ENCODE assay signal across 21 cellular contexts in the genomic region with DNA sequence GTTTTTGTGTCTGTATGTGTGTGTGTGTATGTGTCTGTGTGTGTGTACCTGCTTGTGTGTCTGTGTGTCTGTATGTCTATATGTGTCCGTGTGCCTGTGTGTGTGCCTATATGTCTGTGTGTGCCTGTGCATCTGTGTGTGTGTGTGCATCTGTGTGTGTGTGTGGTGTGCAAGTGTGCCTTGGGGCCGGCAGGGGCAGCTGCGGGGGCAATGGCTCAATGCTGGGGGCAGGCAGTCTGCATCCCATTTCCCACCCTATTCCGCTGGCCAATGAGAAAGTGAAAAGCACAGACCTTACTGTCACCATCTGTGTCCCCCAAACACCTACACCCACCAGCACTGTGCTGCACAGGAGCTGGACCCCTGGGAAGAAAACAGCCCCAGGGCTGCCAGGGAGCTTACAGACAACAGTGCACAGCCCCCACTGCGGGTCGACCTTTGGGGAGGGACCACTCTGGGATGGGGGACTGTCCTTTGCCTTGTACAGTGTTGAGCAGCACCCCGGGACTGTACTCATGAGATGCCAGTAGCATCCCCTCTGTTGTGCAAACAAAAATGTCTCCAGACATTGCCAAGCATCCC.
DNase-seq lines count a peak whose midpoint lies in the region; ATAC-seq, FAIRE-seq and TF ChIP-seq lines count a peak whose summit lies in the region.
"Had no signal": no experiment of that assay in that cellular context is flagged by ENCODE, and none has a peak within 500 bp of the region (broad histone marks: within the 10 kb centered on the region; RNA-seq: fewer than 3 reads in every experiment).

No MANE protein-coding gene starts in this region.

- H3K4me2 ChIP-seq in H1 (ENCODE audit: insufficient read depth in 1 of 2, low read depth in 2 of 2, low read length in 2 of 2) (no peak overlapping the region), neural progenitor cell (no peak overlapping the region)

- H3K36me3 Mint-ChIP-seq in neural progenitor cell, result no peaks in the 10 kb centered on the region
- H3K36me3 Mint-ChIP-seq: CD4-positive, CD25-positive, alpha-beta regulatory T cell; CD8-positive, alpha-beta memory T cell; IgD-negative memory B cell had no signal

- H3K4me1 Mint-ChIP-seq in neural progenitor cell, result no peaks in the 10 kb centered on the region
- H3K4me1 Mint-ChIP-seq: CD4-positive, CD25-positive, alpha-beta regulatory T cell; CD8-positive, alpha-beta memory T cell; IgD-negative memory B cell had no signal

- H3K9ac ChIP-seq in H1 (replicated peaks in 1 of 4; ENCODE audit: extremely low read depth in 1 of 4, low read depth in 3 of 4, low read length in 3 of 4), result no peak overlapping the region
- no peak overlapping the region for H3K9ac ChIP-seq in neural progenitor cell
- no peak overlapping the region for H3K9ac ChIP-seq in colonic mucosa (ENCODE audit: low read depth in 2 of 2, low read length in 2 of 2)

- no peak for TF ChIP-seq EP300 in H1 (IDR thresholded peaks at IDR 0.05; ENCODE audit: borderline replicate concordance in 1 of 2, low read depth in 2 of 2, low read length in 2 of 2)

- no peak overlapping the region for H3K56ac ChIP-seq in H1 (replicated peaks; ENCODE audit: insufficient read length, low read depth, low read length)

- H3K79me2 ChIP-seq in H1 (ENCODE audit: control insufficient read depth in 1 of 2, insufficient read depth in 2 of 2, low read length in 2 of 2) (no peaks in the 10 kb centered on the region; a peak in 1 of 4 replicates), neural progenitor cell (ENCODE audit: low read depth) (no peaks in the 10 kb centered on the region)

- H3K4me3 Mint-ChIP-seq in neural progenitor cell, result no peak overlapping the region
- H3K4me3 Mint-ChIP-seq: CD4-positive, CD25-positive, alpha-beta regulatory T cell; CD8-positive, alpha-beta memory T cell; IgD-negative memory B cell had no signal

- CTCF ChIA-PET in H1 (lab: Charles Lee; ENCODE audit: partially characterized antibody), result interaction anchor here (4.6 to 10.5 kb wide), 2 partner anchors 14 to 64 kb away, joined by 40 to 92 read pairs; no protein-coding TSS in a partner anchor

- no peaks in the 10 kb centered on the region for H3K9me3 Mint-ChIP-seq in neural progenitor cell
- H3K9me3 Mint-ChIP-seq: CD8-positive, alpha-beta memory T cell had no signal

- H3K27ac ChIP-seq in H1 (ENCODE audit: low read depth, low read length), result no peak overlapping the region
- H3K27ac ChIP-seq in neural progenitor cell, result no peak overlapping the region
- no peak overlapping the region for H3K27ac ChIP-seq in upper lobe of right lung
- H3K27ac ChIP-seq in colonic mucosa, result no peak overlapping the region

- H2AK5ac ChIP-seq in H1 (ENCODE audit: low read depth, low read length), result peak overlapping the region; percentile 53; the same call in 1 of the 2 replicates

- no peaks in the 10 kb centered on the region for H3F3A ChIP-seq in neural progenitor cell (ENCODE audit: low read depth)

- H4K91ac ChIP-seq in H1 (replicated peaks; ENCODE audit: insufficient read length, low read length), result no peak overlapping the region

- H2BK5ac ChIP-seq in H1 (ENCODE audit: low read depth, low read length), result no peak overlapping the region

- H2AFZ ChIP-seq in H1 (ENCODE audit: low read length), result no peak overlapping the region
- no peak overlapping the region for H2AFZ ChIP-seq in neural progenitor cell (replicated peaks)

- peak overlapping the region; percentile 2 for H3K27ac Mint-ChIP-seq in neural progenitor cell
- H3K27ac Mint-ChIP-seq: CD4-positive, CD25-positive, alpha-beta regulatory T cell; CD8-positive, alpha-beta memory T cell; IgD-negative memory B cell had no signal

- POLR2A ChIA-PET in H1 (lab: Charles Lee; ENCODE audit: partially characterized antibody), result no interaction called here

- DNase-seq in HTR-8/SVneo (ENCODE audit: insufficient read length, low spot score), result no peak
- peak in 1 of 2 experiments; percentile 13 for DNase-seq in H1 (ENCODE audit: low read depth in 1 of 2, low spot score in 2 of 2)
- no peak for DNase-seq in neural progenitor cell (ENCODE audit: low spot score)
- peak; percentile 46 for DNase-seq in upper lobe of right lung
- no peak for DNase-seq in DMS 273 treated with DMSO at 0.1 percent for 48 hours (lab: John Stamatoyannopoulos, UW)
- DNase-seq in colonic mucosa, result no peak
- DNase-seq: BE2C; C1 segment of cervical spinal cord; CD4-positive, CD25-positive, alpha-beta regulatory T cell; CD8-positive, alpha-beta memory T cell; COR-L47; DMS79; GDM1; GOT3; KBM-7 had no signal

- no peak overlapping the region for H3K23ac ChIP-seq in H1 (ENCODE audit: insufficient read length)

- H3K23me2 ChIP-seq in H1 (ENCODE audit: low read depth, low read length), result peaks cover 4% of the 10 kb centered on the region; the same call in 1 of the 2 replicates

- H2BK12ac ChIP-seq in H1 (ENCODE audit: low read depth, low read length), result peak overlapping the region; percentile 75; the same call in 1 of the 2 replicates

- TF ChIP-seq RAD21 in H1 (IDR thresholded peaks at IDR 0.05 in 1 of 2, conservative IDR thresholded peaks at IDR 0.05 in 1 of 2; ENCODE audit: low read depth in 2 of 2, low read length in 2 of 2), result no peak

- H4K8ac ChIP-seq in H1 (ENCODE audit: extremely low read depth, insufficient read depth, low read length), result no peak overlapping the region

- no peaks in the 10 kb centered on the region for H3K79me1 ChIP-seq in H1 (ENCODE audit: low read depth, low read length)

- no peak overlapping the region for H2BK20ac ChIP-seq in H1 (ENCODE audit: low read length)

- H4K5ac ChIP-seq in H1 (ENCODE audit: insufficient read length, low read depth, low read length), result no peak overlapping the region

- H3K14ac ChIP-seq in H1 (ENCODE audit: insufficient read length), result no peak overlapping the region

- H2BK15ac ChIP-seq in H1 (ENCODE audit: low read length), result no peak overlapping the region; the same call in 1 of the 2 replicates

- H3K4me1 ChIP-seq in H1 (replicated peaks in 1 of 4; ENCODE audit: control insufficient read depth in 3 of 4, insufficient read depth in 4 of 4, low read length in 3 of 4) (no peaks in the 10 kb centered on the region), neural progenitor cell (no peaks in the 10 kb centered on the region), upper lobe of right lung (no peaks in the 10 kb centered on the region), colonic mucosa (no peaks in the 10 kb centered on the region)
- H3K4me1 ChIP-seq: BE2C, HAP-1 had no signal

- H4K20me1 ChIP-seq in H1 (replicated peaks in 1 of 2; ENCODE audit: control insufficient read depth in 1 of 2, insufficient read depth in 2 of 2, low read length in 2 of 2), result no peaks in the 10 kb centered on the region
- H4K20me1 ChIP-seq in neural progenitor cell (ENCODE audit: low read depth), result no peaks in the 10 kb centered on the region

- H3K9me3 ChIP-seq in H1 (ENCODE audit: insufficient read depth in 2 of 2, low read depth in 1 of 2, low read length in 1 of 2), result no peaks in the 10 kb centered on the region
- H3K9me3 ChIP-seq in neural progenitor cell (ENCODE audit: low read depth), result no peaks in the 10 kb centered on the region
- no peaks in the 10 kb centered on the region for H3K9me3 ChIP-seq in upper lobe of right lung
- no peaks in the 10 kb centered on the region for H3K9me3 ChIP-seq in colonic mucosa
- H3K9me3 ChIP-seq: BE2C, HAP-1 had no signal

- TF ChIP-seq CTCF in H1 (IDR thresholded peaks at IDR 0.05; ENCODE audit: control extremely low read depth in 1 of 3, insufficient read depth in 1 of 3, low read depth in 1 of 3, low read length in 3 of 3) (no peak), neural progenitor cell (IDR thresholded peaks at IDR 0.05) (no peak), upper lobe of right lung (IDR thresholded peaks at IDR 0.05) (no peak), colonic mucosa (IDR thresholded peaks at IDR 0.05) (no peak)

- TF ChIP-seq POLR2A in H1 (IDR thresholded peaks at IDR 0.05; ENCODE audit: control extremely low read depth in 1 of 2, low read depth in 2 of 2, low read length in 2 of 2), result no peak

- WGBS in H1 (ENCODE audit: extremely low coverage in 1 of 2, insufficient coverage in 1 of 2, insufficient read length in 1 of 2, insufficient replicate concordance in 2 of 2, low coverage in 1 of 2, low lambda C conversion rate in 2 of 2, missing lambda C conversion rate in 1 of 2), 2 experiments, result 89% methylated on average over 7 of the region's 7 CpGs; no CpG with 5 or more reads in 1 of the 2 experiments

- H2BK120ac ChIP-seq in H1 (replicated peaks; ENCODE audit: low read depth, low read length), result no peak overlapping the region

- no peak overlapping the region for H3K18ac ChIP-seq in H1 (ENCODE audit: extremely low read depth, low read length)

- H3K4ac ChIP-seq in H1 (replicated peaks; ENCODE audit: insufficient read length, low read depth, low read length), result no peak overlapping the region

- intact Hi-C loops in upper lobe of right lung (cut with DNase I) (no loop called here), colonic mucosa (cut with DNase I) (no loop called here)

- FAIRE-seq in HTR-8/SVneo (lab: Jason Lieb, UNC), result peak; percentile 83
- FAIRE-seq in H1 (lab: Jason Lieb, UNC), result no peak
- FAIRE-seq: GM12892, GM18507, HepG2 had no signal

- ATAC-seq in upper lobe of right lung (no peak), GM19395 (IDR thresholded peaks at IDR 0.05; ENCODE audit: unreplicated experiment) (no peak)
- ATAC-seq: HepG2 had no signal

- no peak overlapping the region for H3K4me3 ChIP-seq in H1 (ENCODE audit: extremely low read depth in 1 of 4, insufficient read depth in 2 of 4, low read depth in 3 of 4, low read length in 4 of 4)
- no peak overlapping the region for H3K4me3 ChIP-seq in neural progenitor cell
- H3K4me3 ChIP-seq in upper lobe of right lung, result no peak overlapping the region
- H3K4me3 ChIP-seq in colonic mucosa, result no peak overlapping the region
- H3K4me3 ChIP-seq: HAP-1 had no signal

- H3K27me3 ChIP-seq in H1 (replicated peaks in 1 of 4; ENCODE audit: control insufficient read depth in 3 of 4, extremely low read depth in 1 of 4, insufficient read depth in 3 of 4, low read length in 3 of 4) (no peaks in the 10 kb centered on the region), neural progenitor cell (no peaks in the 10 kb centered on the region), upper lobe of right lung (no peaks in the 10 kb centered on the region), colonic mucosa (no peaks in the 10 kb centered on the region)
- H3K27me3 ChIP-seq: BE2C had no signal

- H3K36me3 ChIP-seq in H1 (ENCODE audit: control insufficient read depth in 2 of 4, insufficient read depth in 4 of 4, low read length in 3 of 4), result no peaks in the 10 kb centered on the region
- H3K36me3 ChIP-seq in neural progenitor cell, result no peaks in the 10 kb centered on the region
- no peaks in the 10 kb centered on the region for H3K36me3 ChIP-seq in upper lobe of right lung
- H3K36me3 ChIP-seq in colonic mucosa, result no peaks in the 10 kb centered on the region
- H3K36me3 ChIP-seq: BE2C, HAP-1 had no signal

- no peaks in the 10 kb centered on the region for H3K27me3 Mint-ChIP-seq in neural progenitor cell (ENCODE audit: insufficient read depth, low read depth)
- H3K27me3 Mint-ChIP-seq: CD4-positive, CD25-positive, alpha-beta regulatory T cell; IgD-negative memory B cell had no signal

TF ChIP-seq in H1, 55 proteins besides CTCF, POLR2A, EP300 and RAD21:
- TF ChIP-seq TCF12 (IDR thresholded peaks at IDR 0.05; ENCODE audit: low read depth, low read length), result no peak
TF ChIP-seq in H1: peak in this region for 0.
